ENCODE assay signal across 13 cellular contexts in the genomic region with DNA sequence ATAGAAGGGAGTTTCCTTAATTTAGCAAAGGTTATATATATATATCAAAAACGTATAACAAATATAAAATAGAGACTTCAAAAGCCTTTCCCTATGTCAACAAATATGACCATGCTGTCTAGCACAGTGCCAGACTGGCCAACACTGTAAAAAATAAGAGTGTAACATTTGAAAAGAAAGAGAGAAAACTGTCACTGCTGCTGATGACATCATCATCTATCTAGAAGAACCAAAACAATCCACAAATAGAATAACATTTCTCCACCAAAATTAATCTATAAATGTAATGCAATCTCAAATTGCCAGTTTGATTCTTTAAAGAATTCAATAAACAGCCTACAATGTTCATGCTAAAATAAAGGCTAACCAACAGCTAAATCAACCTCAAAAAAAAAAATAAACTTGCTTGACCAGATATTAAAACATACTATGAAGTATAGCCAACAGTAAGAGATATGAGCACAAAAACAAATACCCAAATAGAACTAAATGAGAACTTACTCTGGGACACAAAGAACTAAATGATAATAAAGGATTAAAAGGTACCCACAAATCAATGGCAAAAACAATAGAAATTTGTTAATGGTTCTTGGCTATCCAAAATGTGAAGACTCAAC. TPM values are rescaled to one million over a fixed set of nuclear protein-coding genes. Genes with fewer than 3 reads are reported as not detected.
DNase-seq lines count a peak whose midpoint lies in the region; ATAC-seq, FAIRE-seq and TF ChIP-seq lines count a peak whose summit lies in the region.
"Had no signal": no experiment of that assay in that cellular context is flagged by ENCODE, and none has a peak within 500 bp of the region (broad histone marks: within the 10 kb centered on the region; RNA-seq: fewer than 3 reads in every experiment).

No MANE protein-coding gene starts in this region.

- H2AFZ ChIP-seq in ACC112 (ENCODE audit: low read length, unreplicated experiment): no peak overlapping the region

- intact Hi-C loops in dorsolateral prefrontal cortex (cut with DNase I) (no loop called here), pancreas (cut with DNase I) (no loop called here), upper lobe of right lung (cut with DNase I) (no loop called here)

- peaks cover 4% of the 10 kb centered on the region; the same call in 1 of the 2 replicates for H3K36me3 ChIP-seq in ACC112 (ENCODE audit: insufficient read depth, low read length)
- no peaks in the 10 kb centered on the region for H3K36me3 ChIP-seq in pancreas
- no peaks in the 10 kb centered on the region for H3K36me3 ChIP-seq in upper lobe of right lung

- H3K27me3 ChIP-seq in ACC112 (ENCODE audit: insufficient read depth, low read length) (no peaks in the 10 kb centered on the region), dorsolateral prefrontal cortex (no peaks in the 10 kb centered on the region), pancreas (no peaks in the 10 kb centered on the region), upper lobe of right lung (no peaks in the 10 kb centered on the region)

- H3K79me2 ChIP-seq in ACC112 (ENCODE audit: control insufficient read depth, insufficient read depth, low read length, unreplicated experiment): peaks cover 88% of the 10 kb centered on the region

- ATAC-seq in pancreas (peak; percentile 56 to 71 (median 61)), GM19023 (IDR thresholded peaks at IDR 0.05; ENCODE audit: unreplicated experiment) (no peak), upper lobe of right lung (no peak)
- ATAC-seq: T-helper 17 cell had no signal

- 0 to 5% methylated on average over 1 of the region's 1 CpG for WGBS in pancreas, 2 donors

- DNase-seq in M059J (ENCODE audit: low read depth) (peak; percentile 22), dorsolateral prefrontal cortex (no peak), pancreas (no peak), upper lobe of right lung (no peak), HUDEP-2 (lab: John Stamatoyannopoulos, UW; ENCODE audit: unreplicated experiment in 76 of 76) (no peak)
- DNase-seq in stimulated activated CD4-positive, alpha-beta T cell treated with anti-CD3 and anti-CD28 coated beads, Interleukin-2, amount 100 ng/mL, for 24 hours: no peak
- DNase-seq: activated CD4-positive, alpha-beta T cell treated with anti-CD3 and anti-CD28 coated beads for 1 hour; activated CD8-positive, alpha-beta memory T cell treated with anti-CD3 and anti-CD28 coated beads, Interleukin-2, amount 50 U/mL, for 48 hours; activated naive CD4-positive, alpha-beta T cell treated with anti-CD3 and anti-CD28 coated beads, Interleukin-2, amount 10 ng/mL, durations not matched to agents 7 days and 5 days; caudate nucleus; T-helper 17 cell had no signal

- peaks cover 44% of the 10 kb centered on the region for H3K4me1 ChIP-seq in ACC112 (ENCODE audit: control insufficient read depth, insufficient read depth, low read length, unreplicated experiment)
- peaks cover 24 to 40% (median 24%) of the 10 kb centered on the region in 3 donors for H3K4me1 ChIP-seq in pancreas
- no peaks in the 10 kb centered on the region for H3K4me1 ChIP-seq in upper lobe of right lung

- FAIRE-seq in pancreas (lab: Jason Lieb, UNC): peak; percentile 77

- peak overlapping the region; percentile 75 for H3K27ac ChIP-seq in ACC112 (ENCODE audit: low read depth, low read length)
- H3K27ac ChIP-seq in dorsolateral prefrontal cortex: peak overlapping the region in 39 of 59 donors; percentile 1 to 70 (median 32)
- H3K27ac ChIP-seq in pancreas: peak overlapping the region in 2 of 4 donors; percentile 55 to 66
- no peak overlapping the region for H3K27ac ChIP-seq in upper lobe of right lung

- peak overlapping the region; percentile 5; the same call in 1 of the 2 replicates for H3K4me3 ChIP-seq in ACC112 (ENCODE audit: low read depth, low read length)
- H3K4me3 ChIP-seq in dorsolateral prefrontal cortex: no peak overlapping the region
- H3K4me3 ChIP-seq in pancreas: peak overlapping the region in 1 of 4 donors; percentile 4
- no peak overlapping the region for H3K4me3 ChIP-seq in upper lobe of right lung

- H3K9me3 ChIP-seq in pancreas (no peaks in the 10 kb centered on the region), upper lobe of right lung (no peaks in the 10 kb centered on the region)

- TF ChIP-seq CTCF in dorsolateral prefrontal cortex (IDR thresholded peaks at IDR 0.05 in 54 of 56, conservative IDR thresholded peaks at IDR 0.05 in 2 of 56; ENCODE audit: low read depth in 1 of 56, partially characterized antibody in 56 of 56) (no peak), pancreas (IDR thresholded peaks at IDR 0.05) (no peak), upper lobe of right lung (IDR thresholded peaks at IDR 0.05) (no peak)

RNA-seq across cellular contexts. Expression of a gene that starts 50.2 kb away (rescaled TPM):
- 69.5 and 71.7 TPM in 2 replicates for total RNA-seq in M059J (2014; rRNA removed; shearing (Covaris generic))
- total RNA-seq in dorsolateral prefrontal cortex (100 to 1,000 TPM in 9 of 120 experiments, 10 to 100 TPM in 111; 57.3 to 134 (median 81.4) TPM), pancreas (10 to 100 TPM; 27.8 to 62.8 (median 34.7) TPM), upper lobe of right lung (67.4 TPM)
- polyA plus RNA-seq in pancreas: 10 to 100 TPM in 1 of 2 donors, 1 to 10 TPM in 1; 8.0 to 17.1 TPM

Comparison
In these comparisons a context has a peak if more than half of its experiments do, and no peak if none do; other contexts are left out.
1. ATAC-seq: peak in pancreas (4 of 4); none in GM19023 (single experiment) and upper lobe of right lung (single experiment).